Comparison of ENCODE assay signal across 35 cellular contexts in genomic region chr12:24681570-24681969, GRCh38.
"Had no signal": no experiment of that assay in that cellular context is flagged by ENCODE, and none has a peak within 500 bp of the region (broad histone marks: within the 10 kb centered on the region; RNA-seq: fewer than 3 reads in every experiment).

No MANE protein-coding gene starts in this region.

- H3K36me3 Mint-ChIP-seq: activated naive CD8-positive, alpha-beta T cell treated with anti-CD3 and anti-CD28 coated beads for 36 hours; IgD-negative memory B cell had no signal

- H3K27me3 Mint-ChIP-seq: activated CD8-positive, alpha-beta T cell treated with anti-CD3 and anti-CD28 coated beads for 36 hours; activated T-helper 17 cell treated with anti-CD3 and anti-CD28 coated beads, Interleukin-2, amount 50 U/mL, for 72 hours; IgD-negative memory B cell had no signal

- H3K9me3 Mint-ChIP-seq: activated CD8-positive, alpha-beta T cell treated with anti-CD3 and anti-CD28 coated beads for 36 hours had no signal

- H3K27me3 ChIP-seq: brain microvascular endothelial cell, Peyer's patch had no signal

- DNase-seq: activated CD4-positive, alpha-beta T cell treated with anti-CD3 and anti-CD28 coated beads for 1 hour; activated CD4-positive, alpha-beta T cell treated with anti-CD3 and anti-CD28 coated beads for 48 hours; activated CD4-positive, CD25-positive, alpha-beta regulatory T cell; activated CD8-positive, alpha-beta T cell treated with anti-CD3 and anti-CD28 coated beads for 36 hours; activated effector memory CD4-positive, alpha-beta T cell treated with anti-CD3 and anti-CD28 coated beads, Interleukin-2, amount 50 U/mL, for 16 hours; activated naive CD4-positive, alpha-beta T cell; activated naive CD4-positive, alpha-beta T cell treated with anti-CD3 and anti-CD28 coated beads, Interleukin-2, amount 50 U/mL, for 16 hours; activated naive CD8-positive, alpha-beta T cell treated with anti-CD3 and anti-CD28 coated beads for 36 hours; activated T-cell treated with anti-CD3 and anti-CD28 coated beads, Interleukin-2, amount 50 U/mL, for 1 hour; activated T-cell treated with anti-CD3 and anti-CD28 coated beads, Interleukin-2, amount 50 U/mL, for 72 hours; amniotic stem cell; aorta; brain microvascular endothelial cell; central memory CD4-positive, alpha-beta T cell; Karpas-422; KBM-7; NCI-H1105; NCI-H1417 treated with DMSO at 0.1 percent for 48 hours; NCI-H1694 treated with DMSO at 0.1 percent for 48 hours; NCI-H2029; NCI-H345; NCI-H510A; NCI-H526 treated with DMSO at 0.1 percent for 48 hours; NK-92 treated with Interleukin-12 subunit alpha and Interleukin-12 subunit beta, amount 100 ng/mL, for 24 hours; PC-3; Peyer's patch; SIG-M5; SW 1271; T-helper 1 cell; T-helper 2 cell; T-helper 9 cell had no signal

- H3K27ac Mint-ChIP-seq: activated CD8-positive, alpha-beta T cell treated with anti-CD3 and anti-CD28 coated beads for 36 hours; activated naive CD8-positive, alpha-beta T cell treated with anti-CD3 and anti-CD28 coated beads for 36 hours; activated T-cell treated with anti-CD3 and anti-CD28 coated beads, Interleukin-2, amount 50 U/mL, for 72 hours; activated T-helper 17 cell treated with anti-CD3 and anti-CD28 coated beads, Interleukin-2, amount 50 U/mL, for 72 hours; IgD-negative memory B cell had no signal

- H3K36me3 ChIP-seq: brain microvascular endothelial cell, Peyer's patch had no signal

- H3K4me1 ChIP-seq: Peyer's patch had no signal

- H3K4me3 Mint-ChIP-seq: activated CD8-positive, alpha-beta T cell treated with anti-CD3 and anti-CD28 coated beads for 36 hours; activated naive CD8-positive, alpha-beta T cell treated with anti-CD3 and anti-CD28 coated beads for 36 hours; activated T-cell treated with anti-CD3 and anti-CD28 coated beads, Interleukin-2, amount 50 U/mL, for 72 hours; activated T-helper 17 cell treated with anti-CD3 and anti-CD28 coated beads, Interleukin-2, amount 50 U/mL, for 72 hours; IgD-negative memory B cell had no signal

- H3K9me3 ChIP-seq: Peyer's patch had no signal

- H3K27ac ChIP-seq: brain microvascular endothelial cell, Peyer's patch, RWPE1, VCaP had no signal

- H3K4me1 Mint-ChIP-seq: activated naive CD8-positive, alpha-beta T cell treated with anti-CD3 and anti-CD28 coated beads for 36 hours; activated T-helper 17 cell treated with anti-CD3 and anti-CD28 coated beads, Interleukin-2, amount 50 U/mL, for 72 hours; IgD-negative memory B cell had no signal

- H3K4me3 ChIP-seq: Peyer's patch had no signal
